ENCODE assay signal across 8 cellular contexts in genomic region chr10:11242443-11243386, GRCh38.
DNase-seq lines count a peak whose midpoint lies in the region; ATAC-seq lines count a peak whose summit lies in the region.

No MANE protein-coding gene starts in this region.

- no peaks in the 10 kb centered on the region for H3K9me3 ChIP-seq in MG63

- H3K27ac Mint-ChIP-seq in stimulated activated memory B cell treated with anti-CD40 and anti-IgM and Interleukin-4, amounts not matched to agents 10 μg/mL and 1 μg/mL and 100 μg/mL, for 72 hours, result no peak overlapping the region

- H3K4me1 Mint-ChIP-seq in stimulated activated memory B cell treated with anti-CD40 and anti-IgM and Interleukin-4, amounts not matched to agents 10 μg/mL and 1 μg/mL and 100 μg/mL, for 72 hours, result peaks cover 21% of the 10 kb centered on the region

- H3K36me3 Mint-ChIP-seq in stimulated activated memory B cell treated with anti-CD40 and anti-IgM and Interleukin-4, amounts not matched to agents 10 μg/mL and 1 μg/mL and 100 μg/mL, for 72 hours, result peaks cover 13% of the 10 kb centered on the region

- H3K4me3 ChIP-seq in MG63, result no peak overlapping the region

- H3K4me3 Mint-ChIP-seq in stimulated activated memory B cell treated with anti-CD40 and anti-IgM and Interleukin-4, amounts not matched to agents 10 μg/mL and 1 μg/mL and 100 μg/mL, for 72 hours, result peak overlapping the region; percentile 90

- no peaks in the 10 kb centered on the region for H3K27me3 ChIP-seq in MG63

- DNase-seq in SHP77 (lab: John Stamatoyannopoulos, UW), result peak; percentile 20 to 29
- DNase-seq in SHP77 treated with DMSO at 0.1 percent for 48 hours (lab: John Stamatoyannopoulos, UW), result no peak
- peak; percentile 73 for DNase-seq in MG63
- no peak for DNase-seq in inferior parietal cortex (ENCODE audit: extremely low spot score)
- DNase-seq in COLO668 (lab: John Stamatoyannopoulos, UW; ENCODE audit: unreplicated experiment), result no peak

- no peaks in the 10 kb centered on the region for H3K9me3 Mint-ChIP-seq in stimulated activated memory B cell treated with anti-CD40 and anti-IgM and Interleukin-4, amounts not matched to agents 10 μg/mL and 1 μg/mL and 100 μg/mL, for 72 hours

- no peaks in the 10 kb centered on the region for H3K27me3 Mint-ChIP-seq in stimulated activated memory B cell treated with anti-CD40 and anti-IgM and Interleukin-4, amounts not matched to agents 10 μg/mL and 1 μg/mL and 100 μg/mL, for 72 hours

- H3K36me3 ChIP-seq in MG63, result no peaks in the 10 kb centered on the region

- ATAC-seq in GM21737 (IDR thresholded peaks at IDR 0.05; ENCODE audit: unreplicated experiment) (peak; percentile 47), esophagus mucosa (peak; percentile 38)
- peak; percentile 79 for ATAC-seq in stimulated activated memory B cell treated with anti-CD40 and anti-IgM and Interleukin-4, amounts not matched to agents 10 μg/mL and 1 μg/mL and 100 μg/mL, for 72 hours

Comparison
In these comparisons a context has a peak if more than half of its experiments do, and no peak if none do; other contexts are left out.
1. DNase-seq: peak in SHP77 (2 of 2) and MG63 (single experiment); none in SHP77 treated with DMSO at 0.1 percent for 48 hours (single experiment), inferior parietal cortex (single experiment) and COLO668 (single experiment).
2. Peak in every context shown above with its lines, with median percentiles within 50 percentile points of each other: ATAC-seq.